Comparison of ENCODE assay signal across 1 cellular context in genomic region chr1:207241164-207241934, GRCh38.
TF ChIP-seq lines count a peak whose summit lies in the region.

No MANE protein-coding gene starts in this region.

TF ChIP-seq in HepG2, 621 proteins besides CTCF, POLR2A, EP300 and RAD21 (continued from another document and continues in another):
- TF ChIP-seq ZNF407 (CRISPR knock-in tag; IDR thresholded peaks at IDR 0.05; ENCODE audit: not compliant biosample characterization) = no peak
- no peak for TF ChIP-seq SIN3B (IDR thresholded peaks at IDR 0.05; ENCODE audit: low read length)
- no peak for TF ChIP-seq SMARCC2 (IDR thresholded peaks at IDR 0.05)
- peak in 1 of 2 experiments; percentile 49; a peak in 2 of 4 replicates for TF ChIP-seq KLF16 (CRISPR knock-in tag; IDR thresholded peaks at IDR 0.05)
- TF ChIP-seq MIXL1 (CRISPR knock-in tag; IDR thresholded peaks at IDR 0.05) = peak; percentile 31; the same call in 1 of the 2 replicates
- no peak for TF ChIP-seq RFXANK (CRISPR knock-in tag; IDR thresholded peaks at IDR 0.05)
- TF ChIP-seq ATF4 (CRISPR knock-in tag; IDR thresholded peaks at IDR 0.05) = peak in 1 of 2 experiments; percentile 93; a peak in 2 of 4 replicates
- TF ChIP-seq NBN (conservative IDR thresholded peaks at IDR 0.05) = no peak
- 0 out of 2 replicates have a peak, but pooled peaks have one; percentile 27 for TF ChIP-seq MEIS1 (CRISPR knock-in tag; IDR thresholded peaks at IDR 0.05; ENCODE audit: borderline replicate concordance)
- TF ChIP-seq ZNF501 (CRISPR knock-in tag; IDR thresholded peaks at IDR 0.05) = peak; percentile 63; the same call in 1 of the 2 replicates
- TF ChIP-seq ZNF609 (CRISPR knock-in tag; IDR thresholded peaks at IDR 0.05; ENCODE audit: borderline replicate concordance) = peak; percentile 24; the same call in 1 of the 2 replicates
- 0 out of 2 replicates have a peak, but pooled peaks have one; percentile 59 for TF ChIP-seq PHF21A (CRISPR knock-in tag; IDR thresholded peaks at IDR 0.05)
- TF ChIP-seq ZFP82 (CRISPR knock-in tag; IDR thresholded peaks at IDR 0.05; ENCODE audit: borderline replicate concordance) = no peak
- peak; percentile 87 for TF ChIP-seq GATA4 (IDR thresholded peaks at IDR 0.05; ENCODE audit: borderline replicate concordance, low read depth)
- TF ChIP-seq NR2F1 (CRISPR knock-in tag; IDR thresholded peaks at IDR 0.05) = peak in 1 of 2 experiments; percentile 76; a peak in 1 of 4 replicates
- TF ChIP-seq HDAC1 (CRISPR knock-in tag; IDR thresholded peaks at IDR 0.05) = peak; percentile 39; the same call in 1 of the 2 replicates
- TF ChIP-seq ZNF569 (CRISPR knock-in tag; IDR thresholded peaks at IDR 0.05; ENCODE audit: borderline replicate concordance) = no peak
- TF ChIP-seq, protein P1, sequence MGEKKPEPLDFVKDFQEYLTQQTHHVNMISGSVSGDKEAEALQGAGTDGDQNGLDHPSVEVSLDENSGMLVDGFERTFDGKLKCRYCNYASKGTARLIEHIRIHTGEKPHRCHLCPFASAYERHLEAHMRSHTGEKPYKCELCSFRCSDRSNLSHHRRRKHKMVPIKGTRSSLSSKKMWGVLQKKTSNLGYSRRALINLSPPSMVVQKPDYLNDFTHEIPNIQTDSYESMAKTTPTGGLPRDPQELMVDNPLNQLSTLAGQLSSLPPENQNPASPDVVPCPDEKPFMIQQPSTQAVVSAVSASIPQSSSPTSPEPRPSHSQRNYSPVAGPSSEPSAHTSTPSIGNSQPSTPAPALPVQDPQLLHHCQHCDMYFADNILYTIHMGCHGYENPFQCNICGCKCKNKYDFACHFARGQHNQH (CRISPR knock-in tag; IDR thresholded peaks at IDR 0.05) = peak; percentile 51; the same call in 1 of the 2 replicates
- no peak for TF ChIP-seq ZNF646 (CRISPR knock-in tag; IDR thresholded peaks at IDR 0.05)
- TF ChIP-seq SALL1 (CRISPR knock-in tag; IDR thresholded peaks at IDR 0.05) = peak; percentile 90
- 0 out of 2 replicates have a peak, but pooled peaks have one; percentile 31 for TF ChIP-seq ZBTB33 (CRISPR knock-in tag; IDR thresholded peaks at IDR 0.05)
- no peak; the same call in 1 of the 2 replicates for TF ChIP-seq NR2F2 (IDR thresholded peaks at IDR 0.05; ENCODE audit: borderline replicate concordance, low read depth)
- peak; percentile 87 for TF ChIP-seq PAXIP1 (CRISPR knock-in tag; conservative IDR thresholded peaks at IDR 0.05)
